Comparison of ENCODE assay signal across 1 cellular context in the genomic region with DNA sequence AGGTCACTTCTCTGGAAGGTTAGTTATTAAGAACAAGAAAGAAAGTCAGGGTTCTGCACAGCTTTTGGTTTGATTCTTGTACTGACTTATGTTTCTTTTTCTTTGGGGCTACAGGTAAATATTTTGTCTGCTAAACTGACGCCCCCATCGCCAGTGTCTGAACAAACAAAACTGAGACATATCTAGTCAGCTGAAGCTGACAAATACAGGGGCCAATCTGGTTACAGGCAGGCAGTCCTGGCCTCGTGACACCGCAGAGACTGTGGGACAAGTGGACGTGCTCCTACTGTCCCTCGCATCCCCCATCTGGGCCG.
TF ChIP-seq lines count a peak whose summit lies in the region.

No MANE protein-coding gene starts in this region.

TF ChIP-seq in IMR-90, 13 proteins besides CTCF, POLR2A, EP300 and RAD21 (continued from another document):
- TF ChIP-seq, protein P1, sequence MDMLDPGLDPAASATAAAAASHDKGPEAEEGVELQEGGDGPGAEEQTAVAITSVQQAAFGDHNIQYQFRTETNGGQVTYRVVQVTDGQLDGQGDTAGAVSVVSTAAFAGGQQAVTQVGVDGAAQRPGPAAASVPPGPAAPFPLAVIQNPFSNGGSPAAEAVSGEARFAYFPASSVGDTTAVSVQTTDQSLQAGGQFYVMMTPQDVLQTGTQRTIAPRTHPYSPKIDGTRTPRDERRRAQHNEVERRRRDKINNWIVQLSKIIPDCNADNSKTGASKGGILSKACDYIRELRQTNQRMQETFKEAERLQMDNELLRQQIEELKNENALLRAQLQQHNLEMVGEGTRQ (IDR thresholded peaks at IDR 0.05; ENCODE audit: low read depth, low read length): no peak
- no peak for TF ChIP-seq NFE2L2 (IDR thresholded peaks at IDR 0.05; ENCODE audit: low read depth, low read length)
- TF ChIP-seq RCOR1 (IDR thresholded peaks at IDR 0.05; ENCODE audit: insufficient replicate concordance, low read length): no peak
- TF ChIP-seq CEBPB (IDR thresholded peaks at IDR 0.05; ENCODE audit: low read depth, low read length): no peak
- TF ChIP-seq BHLHE40 (IDR thresholded peaks at IDR 0.05; ENCODE audit: low read depth, low read length): no peak
TF ChIP-seq in IMR-90: peak in this region for 0.
